9 cellular contexts compared by ENCODE assay signal in the genomic region with DNA sequence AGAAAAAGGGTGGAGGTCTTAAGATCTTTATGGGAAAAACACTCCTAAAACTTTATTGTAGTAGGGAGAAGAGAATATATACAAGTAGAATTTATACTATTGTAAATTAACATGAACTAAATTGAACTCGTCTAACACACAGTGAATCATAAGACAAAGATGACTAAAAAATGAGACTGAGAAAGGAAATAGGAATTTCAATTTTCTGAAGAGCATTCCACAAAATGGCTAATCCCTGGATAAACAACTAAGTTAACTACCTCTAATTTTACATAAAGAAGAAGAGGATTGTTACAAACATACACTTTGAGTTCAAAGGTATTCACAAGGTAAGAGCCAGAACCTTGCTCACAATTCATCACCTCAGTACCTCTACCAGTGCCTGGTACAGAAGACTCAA. TPM values are rescaled to one million over a fixed set of nuclear protein-coding genes. Genes with fewer than 3 reads are reported as not detected.
DNase-seq lines count a peak whose midpoint lies in the region; ATAC-seq, FAIRE-seq and TF ChIP-seq lines count a peak whose summit lies in the region.
"Had no signal": no experiment of that assay in that cellular context is flagged by ENCODE, and none has a peak within 500 bp of the region (broad histone marks: within the 10 kb centered on the region; RNA-seq: fewer than 3 reads in every experiment).

No MANE protein-coding gene starts in this region.

- H3K36me3 ChIP-seq in ACC112 (ENCODE audit: insufficient read depth, low read length) (no peaks in the 10 kb centered on the region), GM12878 (ENCODE audit: control insufficient read depth in 2 of 2, insufficient read depth in 2 of 2, low read length in 1 of 2) (no peaks in the 10 kb centered on the region), mesenchymal stem cell (ENCODE audit: control insufficient read depth in 1 of 2, insufficient read depth in 2 of 2, low read depth in 1 of 2, low read length in 2 of 2) (peaks cover 3 to 6% of the 10 kb centered on the region in 2 experiments)

- CTCF ChIA-PET in GM12878 (lab: Yijun Ruan, JAX), result interaction anchor here (0.8 to 1.0 kb wide), 3 partner anchors 136 to 210 kb away, joined by 3 to 7 read pairs (median 6); no protein-coding TSS in a partner anchor

- H2AFZ ChIP-seq in ACC112 (ENCODE audit: low read length, unreplicated experiment), result no peak overlapping the region
- H2AFZ ChIP-seq in GM12878 (ENCODE audit: control insufficient read depth, low read depth, low read length), result no peak overlapping the region
- no peak overlapping the region for H2AFZ ChIP-seq in mesenchymal stem cell (ENCODE audit: low read depth, low read length)

- H3K4me3 ChIP-seq in ACC112 (ENCODE audit: low read depth, low read length) (peak overlapping the region; percentile 93), GM12878 (peak overlapping the region; percentile 81), mesenchymal stem cell (ENCODE audit: insufficient read depth in 1 of 2, low read depth in 1 of 2, low read length in 2 of 2) (peak overlapping the region in 1 of 2 experiments; percentile 95)

- no peaks in the 10 kb centered on the region for H3K9me3 ChIP-seq in GM12878 (replicated peaks; ENCODE audit: control insufficient read depth, insufficient read depth, low read length)
- H3K9me3 ChIP-seq in mesenchymal stem cell (ENCODE audit: control insufficient read depth, low read length), result no peaks in the 10 kb centered on the region

- in situ Hi-C loops in GM12878 (cut with MboI), result loop anchor here (5.0 kb wide), 1 partner anchor 678 kb away; a partner anchor contains a TSS

- H3K23ac ChIP-seq in mesenchymal stem cell (ENCODE audit: low read length in 2 of 2), result no peak overlapping the region

- peaks cover 46% of the 10 kb centered on the region for H3K4me1 ChIP-seq in ACC112 (ENCODE audit: control insufficient read depth, insufficient read depth, low read length, unreplicated experiment)
- peaks cover 13% of the 10 kb centered on the region for H3K4me1 ChIP-seq in GM12878 (ENCODE audit: control insufficient read depth, insufficient read depth, low read length)
- H3K4me1 ChIP-seq in mesenchymal stem cell (ENCODE audit: control insufficient read depth, insufficient read depth, low read depth, low read length), result peaks cover 10% of the 10 kb centered on the region

- H3K4ac ChIP-seq in mesenchymal stem cell (ENCODE audit: low read depth in 1 of 2, low read length in 2 of 2), result no peak overlapping the region

- no peak for TF ChIP-seq RAD21 in GM12878 (IDR thresholded peaks at IDR 0.05; ENCODE audit: insufficient read depth, low read depth, low read length)

- TF ChIP-seq POLR2A in GM12878 (IDR thresholded peaks at IDR 0.05; ENCODE audit: low read depth, low read length), result no peak

- WGBS in GM12878 (ENCODE audit: insufficient coverage, insufficient replicate concordance, low lambda C conversion rate, missing lambda C conversion rate), result 0% methylated on average over 1 of the region's 1 CpG
- WGBS in mesenchymal stem cell, result no CpG with 5 or more reads among the region's 1 CpG

- peak overlapping the region; percentile 83 for H3K27ac ChIP-seq in ACC112 (ENCODE audit: low read depth, low read length)
- H3K27ac ChIP-seq in GM12878 (ENCODE audit: control insufficient read depth, insufficient read depth), result no peak overlapping the region
- peak overlapping the region; percentile 61 for H3K27ac ChIP-seq in mesenchymal stem cell (ENCODE audit: low read length, poor library complexity, severe bottlenecking)

- H3K14ac ChIP-seq in mesenchymal stem cell (ENCODE audit: low read length in 2 of 2), result no peak overlapping the region

- H3K18ac ChIP-seq in mesenchymal stem cell (ENCODE audit: low read depth in 1 of 2, low read length in 2 of 2), result no peak overlapping the region

- H2BK15ac ChIP-seq in mesenchymal stem cell (ENCODE audit: low read depth, poor library complexity, severe bottlenecking), result no peak overlapping the region

- H3K27me3 ChIP-seq in ACC112 (ENCODE audit: insufficient read depth, low read length), result no peaks in the 10 kb centered on the region
- H3K27me3 ChIP-seq in GM12878 (replicated peaks in 1 of 2; ENCODE audit: control insufficient read depth in 2 of 2, insufficient read depth in 2 of 2, low read length in 1 of 2), result no peaks in the 10 kb centered on the region
- no peaks in the 10 kb centered on the region for H3K27me3 ChIP-seq in mesenchymal stem cell (ENCODE audit: control insufficient read depth in 1 of 2, insufficient read depth in 1 of 2, low read length in 2 of 2)

- peak; percentile 43 for DNase-seq in HS-5 (ENCODE audit: low read depth)
- no peak for DNase-seq in GM12878 (ENCODE audit: low read depth, low spot score)
- peak; percentile 22 for DNase-seq in mesenchymal stem cell
- DNase-seq in NCI-H510A treated with DMSO at 0.1 percent for 48 hours (lab: John Stamatoyannopoulos, UW), result no peak
- DNase-seq in GM19240 (ENCODE audit: insufficient read length, low spot score), result no peak
- DNase-seq in NCI-H2081 (lab: John Stamatoyannopoulos, UW), result no peak
- DNase-seq in GF-D8 (lab: John Stamatoyannopoulos, UW), result no peak
- DNase-seq: SHP77 had no signal

- no peak overlapping the region for H2BK5ac ChIP-seq in mesenchymal stem cell (ENCODE audit: low read depth, low read length, poor library complexity, severe bottlenecking)

- FAIRE-seq in GM12878 (lab: Jason Lieb, UNC), result no peak

- H2BK12ac ChIP-seq in mesenchymal stem cell (ENCODE audit: low read length in 2 of 2), result no peak overlapping the region

- H3K79me2 ChIP-seq in ACC112 (ENCODE audit: control insufficient read depth, insufficient read depth, low read length, unreplicated experiment), result peaks cover 69% of the 10 kb centered on the region
- peaks cover 45% of the 10 kb centered on the region for H3K79me2 ChIP-seq in GM12878 (ENCODE audit: control insufficient read depth, insufficient read depth, low read length)

- no peak for TF ChIP-seq CTCF in GM12878 (IDR thresholded peaks at IDR 0.05 in 2 of 3, conservative IDR thresholded peaks at IDR 0.05 in 1 of 3; ENCODE audit: control insufficient read depth in 2 of 3, extremely low read depth in 1 of 3, insufficient read depth in 1 of 3, low read depth in 3 of 3, low read length in 3 of 3)

- H3K4me2 ChIP-seq in GM12878 (ENCODE audit: control insufficient read depth, insufficient read depth) (peak overlapping the region; percentile 63), mesenchymal stem cell (ENCODE audit: low read length, poor library complexity, severe bottlenecking) (peak overlapping the region; percentile 68)

- no peak for TF ChIP-seq EP300 in GM12878 (IDR thresholded peaks at IDR 0.05; ENCODE audit: borderline replicate concordance in 1 of 2, control insufficient read depth in 1 of 2, low read depth in 2 of 2, low read length in 2 of 2)

- ATAC-seq in GM12878, result no peak

- H3K79me1 ChIP-seq in mesenchymal stem cell (replicated peaks; ENCODE audit: low read length, poor library complexity, severe bottlenecking), result no peaks in the 10 kb centered on the region

- BruUV-seq in GM12878 (replicated peaks; lab: Mats Ljungman, UMichigan), result no TSS peak

- no peak overlapping the region for H2AK5ac ChIP-seq in mesenchymal stem cell (ENCODE audit: low read length, severe bottlenecking)

- intact Hi-C loops in GM12878 (cut with micrococcal nuclease; ENCODE audit: unreplicated experiment), result loop anchor here (5.0 kb wide), 2 partner anchors 298 to 898 kb away; a partner anchor contains a TSS

- RAD21 ChIA-PET in GM12878 (lab: Charles Lee; ENCODE audit: unreplicated experiment), result interaction anchor here (0.9 kb wide), 1 partner anchor 678 kb away, joined by 3 read pairs; a partner anchor contains a TSS

- SMC1A ChIA-PET in GM12878 (lab: Charles Lee; ENCODE audit: uncharacterized antibody, unreplicated experiment), result interaction anchor here (0.8 to 3.5 kb wide), 5 partner anchors 15 to 210 kb away, joined by 3 to 17 read pairs (median 7); no protein-coding TSS in a partner anchor

- H4K8ac ChIP-seq in mesenchymal stem cell (ENCODE audit: low read length), result no peak overlapping the region

- no peak overlapping the region for H4K91ac ChIP-seq in mesenchymal stem cell (ENCODE audit: low read length)

- H3K9ac ChIP-seq in GM12878 (ENCODE audit: control insufficient read depth, insufficient read depth, low read length) (no peak overlapping the region), mesenchymal stem cell (ENCODE audit: low read length) (peak overlapping the region; percentile 97)

- POLR2A ChIA-PET in GM12878 (lab: Charles Lee), result no interaction called here

- no peaks in the 10 kb centered on the region for H4K20me1 ChIP-seq in GM12878 (ENCODE audit: control insufficient read depth, insufficient read depth)

- no peak overlapping the region for H2BK120ac ChIP-seq in mesenchymal stem cell (ENCODE audit: low read depth, low read length)

RNA-seq across cellular contexts. Expression of a gene that starts 2.0 kb away (rescaled TPM):
- 179 and 195 TPM in 2 replicates for total RNA-seq in GM12878 (2013; cell fraction: nucleolus; rRNA removed)
- total RNA-seq in GM12878 (2014; rRNA removed) (41.3 and 47.1 TPM in 2 replicates), GM12878 (2014; rRNA removed; fragmentation: Illumina TruSeq; extraction: Trizol) (25.6 and 27.5 TPM in 2 replicates), GM12878 (2021) (36.1 and 37.6 TPM in 2 replicates)
- 27.9 TPM for polyA plus RNA-seq in GM12878 (2011; ENCODE audit: low read depth)
- polyA plus RNA-seq in GM12878 (2011; rRNA removed) (16.6 and 26.1 TPM in 2 replicates), GM12878 (2014; fragmentation: Illumina TruSeq; extraction: Trizol) (28.6 and 36.7 TPM in 2 replicates), GM12878 (2014; fragmentation: Nextera tagmentation; extraction: Ambion mirVana) (10 to 100 TPM in 1 of 2 experiments, 1 to 10 TPM in 1; 9.1 to 12.0 TPM), GM12878 (2014; rRNA removed) (31.5 and 31.7 TPM in 2 replicates), GM12878 (2016; fragmentation: Nextera tagmentation; extraction: Ambion mirVana) (10 to 100 TPM; 33.4 to 38.3 TPM)
- 7.7 and 8.2 TPM in 2 replicates for polyA plus RNA-seq in GM12878 (2011; cell fraction: cytosol; rRNA removed)
- polyA plus RNA-seq in GM12878 (2011; cell fraction: nucleus; rRNA removed), result 17.1 and 22.9 TPM in 2 replicates
- 10.4 and 12.3 TPM in 2 replicates for polyA plus RNA-seq in GM12878 (2012)
- polyA minus RNA-seq in GM12878 (2011; rRNA and poly(A)+ RNA removed), result 10.5 and 11.6 TPM in 2 replicates
- polyA minus RNA-seq in GM12878 (2011; cell fraction: cytosol; rRNA and poly(A)+ RNA removed), result 8.7 and 11.7 TPM in 2 replicates
- polyA minus RNA-seq in GM12878 (2011; cell fraction: nucleus; rRNA and poly(A)+ RNA removed), result 24.3 and 45.4 TPM in 2 replicates
- polyA plus RNA-seq in mesenchymal stem cell (2013, experiment 1 of 2), result 29.5 TPM
- polyA plus RNA-seq in mesenchymal stem cell (2013, experiment 2 of 2), result 31.7 TPM

RNA-seq across cellular contexts. Expression of a gene that starts 29.6 kb away (rescaled TPM):
- 1.7 and 2.8 TPM in 2 replicates for total RNA-seq in GM12878 (2013; cell fraction: nucleolus; rRNA removed)
- total RNA-seq in GM12878 (2014; rRNA removed), result 0.11 and 0.76 TPM in 2 replicates
- total RNA-seq in GM12878 (2014; rRNA removed; fragmentation: Illumina TruSeq; extraction: Trizol), result 0.60 and 0.72 TPM in 2 replicates
- 0.58 and 1.1 TPM in 2 replicates for total RNA-seq in GM12878 (2021)
- 0.09 TPM for polyA plus RNA-seq in GM12878 (2011; ENCODE audit: low read depth)
- polyA plus RNA-seq in GM12878 (2011; rRNA removed), result 0.58 and 0.71 TPM in 2 replicates
- 0.31 and 0.55 TPM in 2 replicates for polyA plus RNA-seq in GM12878 (2011; cell fraction: cytosol; rRNA removed)
- polyA plus RNA-seq in GM12878 (2011; cell fraction: nucleus; rRNA removed), result 0.53 and 0.73 TPM in 2 replicates
- 0.18 and 0.25 TPM in 2 replicates for polyA plus RNA-seq in GM12878 (2012)
- 0.43 and 1.5 TPM in 2 replicates for polyA plus RNA-seq in GM12878 (2014; fragmentation: Illumina TruSeq; extraction: Trizol)
- polyA plus RNA-seq in GM12878 (2014; fragmentation: Nextera tagmentation; extraction: Ambion mirVana), result under 1 TPM in 1 of 2 experiments, not detected in 1; 0.18 TPM
- polyA plus RNA-seq in GM12878 (2014; rRNA removed), result 0.15 and 1.0 TPM in 2 replicates
- 1 to 10 TPM; 1.0 to 1.2 TPM for polyA plus RNA-seq in GM12878 (2016; fragmentation: Nextera tagmentation; extraction: Ambion mirVana)
- 0.26 and 0.88 TPM in 2 replicates for polyA minus RNA-seq in GM12878 (2011; rRNA and poly(A)+ RNA removed)
- polyA minus RNA-seq in GM12878 (2011; cell fraction: cytosol; rRNA and poly(A)+ RNA removed), result 1.1 TPM in 1 of 2 replicates, not detected in the other
- polyA minus RNA-seq in GM12878 (2011; cell fraction: nucleus; rRNA and poly(A)+ RNA removed), result 1.5 and 1.8 TPM in 2 replicates
- polyA plus RNA-seq in mesenchymal stem cell (2013, experiment 1 of 2), result 5.3 TPM
- polyA plus RNA-seq in mesenchymal stem cell (2013, experiment 2 of 2), result 5.1 TPM

Comparison
In these comparisons a context has a peak if more than half of its experiments do, and no peak if none do; other contexts are left out.
1. DNase-seq: peak in HS-5 (single experiment) and mesenchymal stem cell (single experiment); none in GM12878 (single experiment), NCI-H510A treated with DMSO at 0.1 percent for 48 hours (single experiment), GM19240 (single experiment), NCI-H2081 (0 of 2) and GF-D8 (single experiment).